Comparison of ENCODE assay signal across 8 cellular contexts in genomic region chr1:151762941-151763921, GRCh38. TPM values are rescaled to one million over a fixed set of nuclear protein-coding genes. Genes with fewer than 3 reads are reported as not detected.
DNase-seq lines count a peak whose midpoint lies in the region; ATAC-seq, FAIRE-seq and TF ChIP-seq lines count a peak whose summit lies in the region.

MRPL9 (minus strand) TSS chr1:151763496; CDS start chr1:151763479, 17 bp downstream.

- peak within 1 kb of the TSS; percentile 90 for H3K4me3 Mint-ChIP-seq in WTC11

- H3K4me1 Mint-ChIP-seq in WTC11: peaks cover 14% of the 10 kb centered on the region

- H3K36me3 ChIP-seq in bronchial epithelial cell (ENCODE audit: control insufficient read depth, insufficient read depth, low read length): peaks cover 6% of the 10 kb centered on the region
- peaks cover 0 to 8% of the 10 kb centered on the region in 2 donors for H3K36me3 ChIP-seq in small intestine (ENCODE audit: control insufficient read depth in 2 of 2, insufficient read depth in 2 of 2, low read length in 2 of 2)

- POLR2A ChIA-PET in WTC11 (lab: Charles Lee): interaction anchor here (0.9 to 1.1 kb wide), 3 partner anchors 12 to 46 kb away, joined by 3 to 5 read pairs (median 4); partner anchors contain the start of gene CELF3

- ATAC-seq in GM18861 (IDR thresholded peaks at IDR 0.05; ENCODE audit: unreplicated experiment): peak; percentile 82
- peak; percentile 88 for ATAC-seq in HG03135 (IDR thresholded peaks at IDR 0.05; ENCODE audit: unreplicated experiment)
- peak; percentile 99 for ATAC-seq in WTC11

- WGBS in small intestine, 3 donors: 0 to 1% (median 0%) methylated on average over 66 to 68 of the region's 68 CpGs

- H3K4me3 ChIP-seq in bronchial epithelial cell (ENCODE audit: low read depth, low read length) (peak within 1 kb of the TSS; percentile 70), small intestine (ENCODE audit: low read depth in 1 of 2, low read length in 2 of 2) (peak within 1 kb of the TSS; percentile 82 to 83)

- no peak for FAIRE-seq in bronchial epithelial cell (lab: Jason Lieb, UNC)
- FAIRE-seq in small intestine (lab: Jason Lieb, UNC): no peak

- H3K4me1 ChIP-seq in small intestine (ENCODE audit: control insufficient read depth in 2 of 2, insufficient read depth in 1 of 2, low read depth in 1 of 2, low read length in 1 of 2): peaks cover 3% of the 10 kb centered on the region in 2 donors

- H3K9me3 ChIP-seq in small intestine (ENCODE audit: control insufficient read depth, low read depth): no peaks in the 10 kb centered on the region

- H3K36me3 Mint-ChIP-seq in WTC11: peaks cover 31% of the 10 kb centered on the region

- DNase-seq in A172 (ENCODE audit: low spot score) (peak; percentile 75), NCI-H2227 treated with DMSO at 0.1 percent for 48 hours (lab: John Stamatoyannopoulos, UW) (peak; percentile 81), WTC11 (ENCODE audit: low spot score) (peak; percentile 87), bronchial epithelial cell (ENCODE audit: low read depth) (peak; percentile 48), iPS-NIHi7 (ENCODE audit: extremely low spot score) (peak; percentile 97), small intestine (peak; percentile 77)

- no peaks in the 10 kb centered on the region for H3K27me3 ChIP-seq in bronchial epithelial cell (ENCODE audit: control insufficient read depth, insufficient read depth, low read length)
- no peaks in the 10 kb centered on the region for H3K27me3 ChIP-seq in small intestine (ENCODE audit: control insufficient read depth in 2 of 2, insufficient read depth in 2 of 2, low read length in 2 of 2)

- H3K27ac ChIP-seq in small intestine (ENCODE audit: low read depth in 1 of 2, low read length in 1 of 2): peak within 1 kb of the TSS; percentile 83 to 96

- H3K27ac Mint-ChIP-seq in WTC11: peak within 1 kb of the TSS; percentile 96

- TF ChIP-seq CTCF in WTC11 (IDR thresholded peaks at IDR 0.05) (no peak), bronchial epithelial cell (IDR thresholded peaks at IDR 0.05; ENCODE audit: insufficient read depth, low read length, severe bottlenecking) (no peak)

- CTCF ChIA-PET in WTC11 (lab: Charles Lee): interaction anchor here (0.8 to 1.7 kb wide), 9 partner anchors 29 to 238 kb away, joined by 3 to 15 read pairs (median 4); no protein-coding TSS in a partner anchor

- H3K9me3 Mint-ChIP-seq in WTC11: no peaks in the 10 kb centered on the region

- H3K27me3 Mint-ChIP-seq in WTC11 (ENCODE audit: low read depth): no peaks in the 10 kb centered on the region

TF ChIP-seq in WTC11, 78 proteins besides CTCF, POLR2A, EP300 and RAD21 (continues in another document):
- TF ChIP-seq ETV6 (CRISPR knock-in tag; IDR thresholded peaks at IDR 0.05): peak; percentile 60; the same call in 1 of the 2 replicates
- peak; percentile 60; the same call in 1 of the 2 replicates for TF ChIP-seq HMGXB4 (CRISPR knock-in tag; IDR thresholded peaks at IDR 0.05)
- TF ChIP-seq, protein P1, sequence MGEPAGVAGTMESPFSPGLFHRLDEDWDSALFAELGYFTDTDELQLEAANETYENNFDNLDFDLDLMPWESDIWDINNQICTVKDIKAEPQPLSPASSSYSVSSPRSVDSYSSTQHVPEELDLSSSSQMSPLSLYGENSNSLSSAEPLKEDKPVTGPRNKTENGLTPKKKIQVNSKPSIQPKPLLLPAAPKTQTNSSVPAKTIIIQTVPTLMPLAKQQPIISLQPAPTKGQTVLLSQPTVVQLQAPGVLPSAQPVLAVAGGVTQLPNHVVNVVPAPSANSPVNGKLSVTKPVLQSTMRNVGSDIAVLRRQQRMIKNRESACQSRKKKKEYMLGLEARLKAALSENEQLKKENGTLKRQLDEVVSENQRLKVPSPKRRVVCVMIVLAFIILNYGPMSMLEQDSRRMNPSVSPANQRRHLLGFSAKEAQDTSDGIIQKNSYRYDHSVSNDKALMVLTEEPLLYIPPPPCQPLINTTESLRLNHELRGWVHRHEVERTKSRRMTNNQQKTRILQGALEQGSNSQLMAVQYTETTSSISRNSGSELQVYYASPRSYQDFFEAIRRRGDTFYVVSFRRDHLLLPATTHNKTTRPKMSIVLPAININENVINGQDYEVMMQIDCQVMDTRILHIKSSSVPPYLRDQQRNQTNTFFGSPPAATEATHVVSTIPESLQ (CRISPR knock-in tag; IDR thresholded peaks at IDR 0.05): no peak
- no peak for TF ChIP-seq ZNF423 (CRISPR knock-in tag; IDR thresholded peaks at IDR 0.05)
- no peak for TF ChIP-seq USF1 (CRISPR knock-in tag; IDR thresholded peaks at IDR 0.05)
- TF ChIP-seq E2F5 (CRISPR knock-in tag; IDR thresholded peaks at IDR 0.05): 0 out of 2 replicates have a peak, but pooled peaks have one; percentile 20
- TF ChIP-seq NR2C2 (CRISPR knock-in tag; IDR thresholded peaks at IDR 0.05): no peak
- no peak for TF ChIP-seq ZNF121 (CRISPR knock-in tag; IDR thresholded peaks at IDR 0.05)
- TF ChIP-seq EMX1 (CRISPR knock-in tag; IDR thresholded peaks at IDR 0.05): no peak
- no peak for TF ChIP-seq ZNF396 (CRISPR knock-in tag; IDR thresholded peaks at IDR 0.05; ENCODE audit: borderline replicate concordance)
- TF ChIP-seq PRRX2 (CRISPR knock-in tag; IDR thresholded peaks at IDR 0.05): no peak
- TF ChIP-seq GTF2I (CRISPR knock-in tag; conservative IDR thresholded peaks at IDR 0.05): no peak
- no peak for TF ChIP-seq SMAD4 (CRISPR knock-in tag; IDR thresholded peaks at IDR 0.05)
- no peak for TF ChIP-seq ZNF317 (CRISPR knock-in tag; IDR thresholded peaks at IDR 0.05; ENCODE audit: borderline replicate concordance, low read depth)
- no peak for TF ChIP-seq RELA (CRISPR knock-in tag; IDR thresholded peaks at IDR 0.05; ENCODE audit: borderline replicate concordance)
- TF ChIP-seq MAX (CRISPR knock-in tag; IDR thresholded peaks at IDR 0.05): no peak
- TF ChIP-seq TEAD1 (CRISPR knock-in tag; IDR thresholded peaks at IDR 0.05): no peak
- TF ChIP-seq CREM (CRISPR knock-in tag; IDR thresholded peaks at IDR 0.05): 0 out of 2 replicates have a peak, but pooled peaks have one; percentile 63
- TF ChIP-seq, protein P2, sequence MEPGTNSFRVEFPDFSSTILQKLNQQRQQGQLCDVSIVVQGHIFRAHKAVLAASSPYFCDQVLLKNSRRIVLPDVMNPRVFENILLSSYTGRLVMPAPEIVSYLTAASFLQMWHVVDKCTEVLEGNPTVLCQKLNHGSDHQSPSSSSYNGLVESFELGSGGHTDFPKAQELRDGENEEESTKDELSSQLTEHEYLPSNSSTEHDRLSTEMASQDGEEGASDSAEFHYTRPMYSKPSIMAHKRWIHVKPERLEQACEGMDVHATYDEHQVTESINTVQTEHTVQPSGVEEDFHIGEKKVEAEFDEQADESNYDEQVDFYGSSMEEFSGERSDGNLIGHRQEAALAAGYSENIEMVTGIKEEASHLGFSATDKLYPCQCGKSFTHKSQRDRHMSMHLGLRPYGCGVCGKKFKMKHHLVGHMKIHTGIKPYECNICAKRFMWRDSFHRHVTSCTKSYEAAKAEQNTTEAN (CRISPR knock-in tag; IDR thresholded peaks at IDR 0.05): no peak
- TF ChIP-seq, protein P3, sequence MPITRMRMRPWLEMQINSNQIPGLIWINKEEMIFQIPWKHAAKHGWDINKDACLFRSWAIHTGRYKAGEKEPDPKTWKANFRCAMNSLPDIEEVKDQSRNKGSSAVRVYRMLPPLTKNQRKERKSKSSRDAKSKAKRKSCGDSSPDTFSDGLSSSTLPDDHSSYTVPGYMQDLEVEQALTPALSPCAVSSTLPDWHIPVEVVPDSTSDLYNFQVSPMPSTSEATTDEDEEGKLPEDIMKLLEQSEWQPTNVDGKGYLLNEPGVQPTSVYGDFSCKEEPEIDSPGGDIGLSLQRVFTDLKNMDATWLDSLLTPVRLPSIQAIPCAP (CRISPR knock-in tag; IDR thresholded peaks at IDR 0.05): no peak
- no peak for TF ChIP-seq MLX (CRISPR knock-in tag; IDR thresholded peaks at IDR 0.05)

RNA-seq across cellular contexts. Expression of gene MRPL9, which starts in this region (rescaled TPM):
- total RNA-seq in A172 (2014; rRNA removed; shearing (Covaris generic)): 275 and 300 TPM in 2 replicates
- total RNA-seq in WTC11 (2021): 88.8 to 99.3 TPM (median 95.5 TPM) in 3 replicates
- total RNA-seq in bronchial epithelial cell: 83.2 and 110 TPM in 2 replicates
- 10 to 100 TPM; 50.8 to 62.1 (median 52.7) TPM for polyA plus RNA-seq in small intestine

Comparison
In these comparisons a context has a peak if more than half of its experiments do, and no peak if none do; other contexts are left out.
1. Peak in every context shown above with its lines: DNase-seq, ATAC-seq, H3K4me3 ChIP-seq and H3K27ac ChIP-seq.